ENCODE assay signal across 1 cellular context in genomic region chr2:170013802-170014551, GRCh38.
TF ChIP-seq lines count a peak whose summit lies in the region.

No MANE protein-coding gene starts in this region.

TF ChIP-seq in K562, 482 proteins besides CTCF, POLR2A, EP300 and RAD21 (continued from another document and continues in another):
- TF ChIP-seq, protein P1, sequence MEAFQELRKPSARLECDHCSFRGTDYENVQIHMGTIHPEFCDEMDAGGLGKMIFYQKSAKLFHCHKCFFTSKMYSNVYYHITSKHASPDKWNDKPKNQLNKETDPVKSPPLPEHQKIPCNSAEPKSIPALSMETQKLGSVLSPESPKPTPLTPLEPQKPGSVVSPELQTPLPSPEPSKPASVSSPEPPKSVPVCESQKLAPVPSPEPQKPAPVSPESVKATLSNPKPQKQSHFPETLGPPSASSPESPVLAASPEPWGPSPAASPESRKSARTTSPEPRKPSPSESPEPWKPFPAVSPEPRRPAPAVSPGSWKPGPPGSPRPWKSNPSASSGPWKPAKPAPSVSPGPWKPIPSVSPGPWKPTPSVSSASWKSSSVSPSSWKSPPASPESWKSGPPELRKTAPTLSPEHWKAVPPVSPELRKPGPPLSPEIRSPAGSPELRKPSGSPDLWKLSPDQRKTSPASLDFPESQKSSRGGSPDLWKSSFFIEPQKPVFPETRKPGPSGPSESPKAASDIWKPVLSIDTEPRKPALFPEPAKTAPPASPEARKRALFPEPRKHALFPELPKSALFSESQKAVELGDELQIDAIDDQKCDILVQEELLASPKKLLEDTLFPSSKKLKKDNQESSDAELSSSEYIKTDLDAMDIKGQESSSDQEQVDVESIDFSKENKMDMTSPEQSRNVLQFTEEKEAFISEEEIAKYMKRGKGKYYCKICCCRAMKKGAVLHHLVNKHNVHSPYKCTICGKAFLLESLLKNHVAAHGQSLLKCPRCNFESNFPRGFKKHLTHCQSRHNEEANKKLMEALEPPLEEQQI (IDR thresholded peaks at IDR 0.05): peak; percentile 98
- no peak for TF ChIP-seq NR1H2 (CRISPR knock-in tag; IDR thresholded peaks at IDR 0.05)
- TF ChIP-seq MAZ (CRISPR knock-in tag; conservative IDR thresholded peaks at IDR 0.05 in 1 of 2, IDR thresholded peaks at IDR 0.05 in 1 of 2): peak; percentile 29 to 49; a peak in 1 of 4 replicates
- no peak for TF ChIP-seq ATF1 (CRISPR knock-in tag; IDR thresholded peaks at IDR 0.05)
- TF ChIP-seq ATF1 (tag; IDR thresholded peaks at IDR 0.05): peak; percentile 53
- TF ChIP-seq HNRNPK (IDR thresholded peaks at IDR 0.05; ENCODE audit: low read depth, low read length, poor library complexity, severe bottlenecking): no peak
- no peak for TF ChIP-seq REST (CRISPR knock-in tag; IDR thresholded peaks at IDR 0.05; ENCODE audit: low read depth)
- TF ChIP-seq, protein P2, sequence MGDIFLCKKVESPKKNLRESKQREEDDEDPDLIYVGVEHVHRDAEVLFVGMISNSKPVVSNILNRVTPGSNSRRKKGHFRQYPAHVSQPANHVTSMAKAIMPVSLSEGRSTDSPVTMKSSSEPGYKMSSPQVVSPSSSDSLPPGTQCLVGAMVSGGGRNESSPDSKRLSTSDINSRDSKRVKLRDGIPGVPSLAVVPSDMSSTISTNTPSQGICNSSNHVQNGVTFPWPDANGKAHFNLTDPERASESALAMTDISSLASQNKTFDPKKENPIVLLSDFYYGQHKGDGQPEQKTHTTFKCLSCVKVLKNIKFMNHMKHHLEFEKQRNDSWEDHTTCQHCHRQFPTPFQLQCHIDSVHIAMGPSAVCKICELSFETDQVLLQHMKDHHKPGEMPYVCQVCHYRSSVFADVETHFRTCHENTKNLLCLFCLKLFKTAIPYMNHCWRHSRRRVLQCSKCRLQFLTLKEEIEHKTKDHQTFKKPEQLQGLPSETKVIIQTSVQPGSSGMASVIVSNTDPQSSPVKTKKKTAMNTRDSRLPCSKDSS (IDR thresholded peaks at IDR 0.05; ENCODE audit: low read depth, partially characterized antibody): no peak
- TF ChIP-seq NCOA1 (IDR thresholded peaks at IDR 0.05; ENCODE audit: low read depth): peak; percentile 74; the same call in 1 of the 2 replicates
- no peak for TF ChIP-seq NCOA4 (IDR thresholded peaks at IDR 0.05; ENCODE audit: partially characterized antibody)
- no peak for TF ChIP-seq OTX1 (CRISPR knock-in tag; IDR thresholded peaks at IDR 0.05)
- TF ChIP-seq BACH1 (tag; IDR thresholded peaks at IDR 0.05): peak; percentile 67
- no peak for TF ChIP-seq CBFB (CRISPR knock-in tag; IDR thresholded peaks at IDR 0.05)
- no peak for TF ChIP-seq ZNF778 (CRISPR knock-in tag; IDR thresholded peaks at IDR 0.05)
- no peak for TF ChIP-seq ZNF146 (CRISPR knock-in tag; IDR thresholded peaks at IDR 0.05; ENCODE audit: unreplicated experiment)
- TF ChIP-seq BRF1 (IDR thresholded peaks at IDR 0.05; ENCODE audit: borderline replicate concordance, extremely low read depth, insufficient read length): no peak
- TF ChIP-seq MYNN (IDR thresholded peaks at IDR 0.05): peak; percentile 73; the same call in 1 of the 2 replicates
- no peak for TF ChIP-seq MYNN (CRISPR knock-in tag; IDR thresholded peaks at IDR 0.05)
- TF ChIP-seq TAF9B (IDR thresholded peaks at IDR 0.05; ENCODE audit: partially characterized antibody): peak; percentile 39
- TF ChIP-seq MYC (IDR thresholded peaks at IDR 0.05; ENCODE audit: low read depth, low read length): peak; percentile 71; the same call in 1 of the 2 replicates
- TF ChIP-seq MYC (CRISPR knock-in tag; IDR thresholded peaks at IDR 0.05; ENCODE audit: borderline replicate concordance, low read depth): no peak
- TF ChIP-seq, protein P3, sequence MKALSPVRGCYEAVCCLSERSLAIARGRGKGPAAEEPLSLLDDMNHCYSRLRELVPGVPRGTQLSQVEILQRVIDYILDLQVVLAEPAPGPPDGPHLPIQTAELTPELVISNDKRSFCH (CRISPR knock-in tag; IDR thresholded peaks at IDR 0.05): no peak
- TF ChIP-seq, protein P3 (tag; IDR thresholded peaks at IDR 0.05): peak; percentile 18; the same call in 1 of the 2 replicates
- TF ChIP-seq MBD2 (IDR thresholded peaks at IDR 0.05; ENCODE audit: borderline replicate concordance, low read depth): peak; percentile 91
- no peak for TF ChIP-seq NRF1 (conservative IDR thresholded peaks at IDR 0.05 in 1 of 2, IDR thresholded peaks at IDR 0.05 in 1 of 2)
- peak; percentile 98 for TF ChIP-seq POLR2AphosphoS5 (IDR thresholded peaks at IDR 0.05; ENCODE audit: control insufficient read depth, insufficient read depth, low read depth, low read length)
- TF ChIP-seq ZC3H11A (IDR thresholded peaks at IDR 0.05; ENCODE audit: low read depth, low read length): no peak
- no peak for TF ChIP-seq ASH1L (IDR thresholded peaks at IDR 0.05; ENCODE audit: borderline replicate concordance, low read depth, partially characterized antibody)
- peak; percentile 87 for TF ChIP-seq ZNF766 (CRISPR knock-in tag; conservative IDR thresholded peaks at IDR 0.05)
- no peak for TF ChIP-seq ZNF217 (CRISPR knock-in tag; IDR thresholded peaks at IDR 0.05)
- no peak for TF ChIP-seq CAMTA2 (CRISPR knock-in tag; conservative IDR thresholded peaks at IDR 0.05)
- TF ChIP-seq TRIM28 (IDR thresholded peaks at IDR 0.05): no peak; the same call in 1 of the 2 replicates
- no peak for TF ChIP-seq RBM15 (IDR thresholded peaks at IDR 0.05; ENCODE audit: insufficient read depth, low read length)
- TF ChIP-seq MGA (IDR thresholded peaks at IDR 0.05): peak; percentile 41; the same call in 1 of the 2 replicates
- TF ChIP-seq HBP1 (CRISPR knock-in tag; IDR thresholded peaks at IDR 0.05): no peak
- TF ChIP-seq RBM25 (IDR thresholded peaks at IDR 0.05; ENCODE audit: low read depth, low read length, severe bottlenecking): peak; percentile 13
- TF ChIP-seq SRSF3 (IDR thresholded peaks at IDR 0.05; ENCODE audit: insufficient read depth, low read length): no peak
- peak; percentile 98 for TF ChIP-seq CCNT2 (IDR thresholded peaks at IDR 0.05; ENCODE audit: borderline replicate concordance, extremely low read depth, insufficient read length, low read depth, low read length)
- TF ChIP-seq ZNF280B (CRISPR knock-in tag; IDR thresholded peaks at IDR 0.05): no peak
- TF ChIP-seq ZNF175 (CRISPR knock-in tag; IDR thresholded peaks at IDR 0.05; ENCODE audit: low read depth): peak; percentile 76; the same call in 1 of the 2 replicates
